In genomic region chr15:59501531-59502113, GRCh38 we compare ENCODE assay signal across 9 cellular contexts.
A peak's percentile ranks its signal among the peaks of the same experiment; 100 is the strongest.
DNase-seq lines count a peak whose midpoint lies in the region; ATAC-seq, FAIRE-seq and TF ChIP-seq lines count a peak whose summit lies in the region.
"Had no signal": no experiment of that assay in that cellular context is flagged by ENCODE, and none has a peak within 500 bp of the region (broad histone marks: within the 10 kb centered on the region; RNA-seq: fewer than 3 reads in every experiment).

No MANE protein-coding gene starts in this region.

- H3K27ac Mint-ChIP-seq in chondrocyte (ENCODE audit: unreplicated experiment): no peak overlapping the region

- DNase-seq in BJ (ENCODE audit: low read depth): no peak
- DNase-seq in GM18507 (ENCODE audit: extremely low spot score, insufficient read length, low read depth): peak; percentile 50
- DNase-seq in NCI-H82 treated with DMSO at 0.1 percent for 48 hours (lab: John Stamatoyannopoulos, UW; ENCODE audit: unreplicated experiment): peak; percentile 8
- DNase-seq in chondrocyte (ENCODE audit: low spot score): no peak
- peak in 2 of 3 donors; percentile 39 to 66 for DNase-seq in mucosa of descending colon
- DNase-seq in OCI-M2 (lab: John Stamatoyannopoulos, UW; ENCODE audit: unreplicated experiment): no peak
- no peak for DNase-seq in NCI-H446 (lab: John Stamatoyannopoulos, UW)

- intact Hi-C loops in mucosa of descending colon (cut with DNase I, micrococcal nuclease): no loop called here

- FAIRE-seq in GM18507 (lab: Jason Lieb, UNC): peak; percentile 91

- no peaks in the 10 kb centered on the region for H3K9me3 ChIP-seq in mucosa of descending colon

- no peaks in the 10 kb centered on the region for H3K4me1 ChIP-seq in mucosa of descending colon (ENCODE audit: low read depth)

- POLR2A ChIA-PET in BJ (lab: Charles Lee): no interaction called here

- TF ChIP-seq CTCF in BJ (IDR thresholded peaks at IDR 0.05; ENCODE audit: insufficient read depth, low read depth, low read length): peak; percentile 66
- TF ChIP-seq CTCF in chondrocyte (IDR thresholded peaks at IDR 0.05): peak; percentile 80
- TF ChIP-seq CTCF in mucosa of descending colon (IDR thresholded peaks at IDR 0.05): no peak

- H3K4me3 Mint-ChIP-seq in chondrocyte (ENCODE audit: unreplicated experiment): no peak overlapping the region

- H3K9me3 Mint-ChIP-seq in chondrocyte (ENCODE audit: low read depth): no peaks in the 10 kb centered on the region

- peak; percentile 80 for ATAC-seq in mucosa of descending colon
- no peak for ATAC-seq in HG03108 (IDR thresholded peaks at IDR 0.05; ENCODE audit: unreplicated experiment)

- H3K4me1 Mint-ChIP-seq in chondrocyte (ENCODE audit: low read depth): no peaks in the 10 kb centered on the region

- H3K36me3 ChIP-seq in BJ (ENCODE audit: control insufficient read depth, insufficient read depth, low read length) (no peaks in the 10 kb centered on the region), mucosa of descending colon (ENCODE audit: low read depth) (no peaks in the 10 kb centered on the region)

- peaks cover 2% of the 10 kb centered on the region for H3K36me3 Mint-ChIP-seq in chondrocyte (ENCODE audit: low read depth)

- H3K27me3 Mint-ChIP-seq in chondrocyte (ENCODE audit: low read depth): peaks cover 22% of the 10 kb centered on the region

- CTCF ChIA-PET in BJ (lab: Yijun Ruan, JAX): interaction anchor here (0.6 to 2.3 kb wide), 13 partner anchors 9 to 1290 kb away, joined by 3 to 17 read pairs (median 4); no protein-coding TSS in a partner anchor

- no peaks in the 10 kb centered on the region for H3K27me3 ChIP-seq in BJ (ENCODE audit: control insufficient read depth, insufficient read depth, low read length)

- no peak overlapping the region for H3K4me3 ChIP-seq in BJ (ENCODE audit: low read depth, low read length)
- H3K4me3 ChIP-seq in mucosa of descending colon: no peak overlapping the region
- H3K4me3 ChIP-seq: skin epidermis had no signal

Comparison
In these comparisons a context has a peak if more than half of its experiments do, and no peak if none do; other contexts are left out.
1. DNase-seq: peak in GM18507 (single experiment), NCI-H82 treated with DMSO at 0.1 percent for 48 hours (single experiment) and mucosa of descending colon (2 of 3); none in BJ (single experiment), chondrocyte (single experiment), OCI-M2 (single experiment) and NCI-H446 (0 of 2).